18 cellular contexts compared by ENCODE assay signal in genomic region chr2:112665113-112665780, GRCh38. TPM values are rescaled to one million over a fixed set of nuclear protein-coding genes. Genes with fewer than 3 reads are reported as not detected.
DNase-seq lines count a peak whose midpoint lies in the region; ATAC-seq, FAIRE-seq and TF ChIP-seq lines count a peak whose summit lies in the region.
"Had no signal": no experiment of that assay in that cellular context is flagged by ENCODE, and none has a peak within 500 bp of the region (broad histone marks: within the 10 kb centered on the region; RNA-seq: fewer than 3 reads in every experiment).

No MANE protein-coding gene starts in this region.

- no peak for TF ChIP-seq CTCF in endothelial cell (IDR thresholded peaks at IDR 0.05; ENCODE audit: unreplicated experiment)
- no peak for TF ChIP-seq CTCF in D721Med (IDR thresholded peaks at IDR 0.05; ENCODE audit: insufficient read depth, missing control alignments)

- peak overlapping the region; percentile 62 for H3K27ac Mint-ChIP-seq in endothelial cell (ENCODE audit: unreplicated experiment)

- in situ Hi-C loops in GM23248 (cut with MboI): no loop called here

- no peaks in the 10 kb centered on the region for H3K27me3 ChIP-seq in GM23248 (replicated peaks; ENCODE audit: insufficient read depth)
- H3K27me3 ChIP-seq: esophagus squamous epithelium, neutrophil had no signal

- no peaks in the 10 kb centered on the region for H3K9me3 Mint-ChIP-seq in endothelial cell (ENCODE audit: unreplicated experiment)

- H3K9me2 ChIP-seq in GM23248 (ENCODE audit: insufficient read depth): no peaks in the 10 kb centered on the region

- DNase-seq in AML-193 (lab: John Stamatoyannopoulos, UW): peak; percentile 44 to 53
- no peak for DNase-seq in GM23248
- DNase-seq in RPMI7951 (ENCODE audit: low read depth): peak; percentile 42
- DNase-seq in endothelial cell (ENCODE audit: low spot score): no peak
- DNase-seq in GM19240 (ENCODE audit: insufficient read length, low spot score): no peak
- no peak for DNase-seq in D721Med (ENCODE audit: insufficient read length, low spot score)
- no peak for DNase-seq in DMS114 treated with DMSO at 0.1 percent for 48 hours (lab: John Stamatoyannopoulos, UW; ENCODE audit: unreplicated experiment)
- DNase-seq: activated CD4-positive, alpha-beta T cell treated with anti-CD3 and anti-CD28 coated beads, Interleukin-2, amount 50 U/mL, for 48 hours; activated naive CD4-positive, alpha-beta T cell treated with anti-CD3 and anti-CD28 coated beads, Interleukin-2, amount 50 U/mL, for 16 hours; esophagus squamous epithelium; H7; NCI-H1930; substantia nigra had no signal

- peaks cover 34% of the 10 kb centered on the region for H3K4me1 Mint-ChIP-seq in endothelial cell (ENCODE audit: unreplicated experiment)

- H3F3A ChIP-seq in GM23248 (ENCODE audit: insufficient read depth): peaks cover 75% of the 10 kb centered on the region

- no peak overlapping the region for H3K4me2 ChIP-seq in GM23248 (ENCODE audit: unreplicated experiment)

- ATAC-seq in HG03460 (IDR thresholded peaks at IDR 0.05; ENCODE audit: unreplicated experiment): no peak

- peaks cover 4% of the 10 kb centered on the region; the same call in 1 of the 2 replicates for H4K20me1 ChIP-seq in GM23248 (ENCODE audit: insufficient read depth)

- H3K27ac ChIP-seq in GM23248: peak overlapping the region; percentile 20
- H3K27ac ChIP-seq: C4-2B, esophagus squamous epithelium, neutrophil, skin epidermis had no signal

- H3K36me3 Mint-ChIP-seq in endothelial cell (ENCODE audit: low read depth, unreplicated experiment): peaks cover 47% of the 10 kb centered on the region

- H3K27me3 Mint-ChIP-seq in endothelial cell (ENCODE audit: unreplicated experiment): peaks cover 9% of the 10 kb centered on the region

- no peak overlapping the region for H3K4me3 ChIP-seq in GM23248
- H3K4me3 ChIP-seq: esophagus squamous epithelium, skin epidermis had no signal

- FAIRE-seq in D721Med (lab: Jason Lieb, UNC): no peak

- no peaks in the 10 kb centered on the region for H3K4me1 ChIP-seq in GM23248 (ENCODE audit: insufficient read depth)

- no peak overlapping the region for H2AFZ ChIP-seq in GM23248

- no peak overlapping the region for H3K9ac ChIP-seq in GM23248

- H3K4me3 Mint-ChIP-seq in endothelial cell (ENCODE audit: unreplicated experiment): peak overlapping the region; percentile 24

- 89 to 90% methylated on average over 8 of the region's 8 CpGs for WGBS in GM23248 (ENCODE audit: low coverage in 1 of 2, low lambda C conversion rate in 2 of 2, missing lambda C conversion rate in 2 of 2), 2 experiments

- peaks cover 50% of the 10 kb centered on the region for H3K36me3 ChIP-seq in GM23248 (ENCODE audit: low read depth)

- peaks cover 12% of the 10 kb centered on the region; the same call in 1 of the 2 replicates for H3K79me2 ChIP-seq in GM23248 (ENCODE audit: insufficient read depth)

- no peaks in the 10 kb centered on the region for H3K9me3 ChIP-seq in GM23248 (ENCODE audit: low read depth)
- H3K9me3 ChIP-seq: esophagus squamous epithelium, neutrophil had no signal

RNA-seq across cellular contexts. Expression of gene SLC20A1, which starts 19.5 kb away (rescaled TPM):
- total RNA-seq in GM23248 (2014; rRNA removed; shearing (Covaris generic)): 135 and 153 TPM in 2 replicates
- polyA plus RNA-seq in GM23248 (2016; fragmentation: Nextera tagmentation; extraction: Ambion mirVana): 191 and 193 TPM in 2 replicates
- total RNA-seq in RPMI7951 (2014; rRNA removed; shearing (Covaris generic)): 124 and 127 TPM in 2 replicates
- total RNA-seq in endothelial cell (ENCODE audit: unreplicated experiment): 255 TPM

RNA-seq across cellular contexts. Expression of gene NT5DC4, which starts 55.6 kb away (rescaled TPM):
- not detected in 2 replicates for total RNA-seq in GM23248 (2014; rRNA removed; shearing (Covaris generic))
- polyA plus RNA-seq in GM23248 (2016; fragmentation: Nextera tagmentation; extraction: Ambion mirVana): not detected in 2 replicates
- not detected in 2 replicates for total RNA-seq in RPMI7951 (2014; rRNA removed; shearing (Covaris generic))
- not detected for total RNA-seq in endothelial cell (ENCODE audit: unreplicated experiment)
- total RNA-seq: esophagus squamous epithelium, H7, lower leg skin had no signal

Comparison
In these comparisons a context has a peak if more than half of its experiments do, and no peak if none do; other contexts are left out.
1. DNase-seq: peak in AML-193 (2 of 2) and RPMI7951 (single experiment); none in GM23248 (single experiment), endothelial cell (single experiment), GM19240 (single experiment), D721Med (single experiment) and DMS114 treated with DMSO at 0.1 percent for 48 hours (single experiment).